11 cellular contexts compared by ENCODE assay signal in the genomic region with DNA sequence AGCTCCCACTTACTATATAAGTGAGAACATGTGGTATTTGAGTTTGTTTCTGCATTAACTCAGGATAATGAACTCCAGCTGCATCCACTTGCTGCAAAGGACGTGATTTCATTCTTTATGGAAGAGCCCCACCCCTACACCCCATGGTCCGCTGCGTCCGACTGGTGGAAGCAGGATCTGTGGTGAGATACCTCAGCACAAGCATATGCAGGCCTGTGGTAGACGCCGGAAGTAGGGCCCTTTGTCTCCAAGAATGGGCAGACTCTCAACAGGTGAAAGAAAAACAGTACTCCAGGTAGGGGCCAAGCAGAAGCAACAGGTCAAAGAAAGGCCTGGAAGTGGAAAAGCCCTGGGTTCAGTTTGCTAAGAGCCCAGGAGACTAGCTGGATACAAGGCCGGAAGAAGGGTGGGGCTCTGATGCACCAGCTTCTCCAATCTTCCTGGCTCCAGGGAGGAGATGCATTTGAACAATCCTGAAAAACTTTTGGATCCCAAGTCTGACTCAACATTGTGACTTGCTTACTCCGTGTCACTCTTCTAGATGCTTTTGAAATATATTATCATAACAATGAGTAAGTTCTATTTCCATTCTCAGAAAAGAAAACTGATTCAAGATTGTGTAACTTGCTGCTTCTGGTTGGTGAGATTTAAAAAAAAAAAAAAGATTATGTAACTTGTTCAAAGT. TPM values are rescaled to one million over a fixed set of nuclear protein-coding genes. Genes with fewer than 3 reads are reported as not detected.
DNase-seq lines count a peak whose midpoint lies in the region; ATAC-seq and TF ChIP-seq lines count a peak whose summit lies in the region.
"Had no signal": no experiment of that assay in that cellular context is flagged by ENCODE, and none has a peak within 500 bp of the region (broad histone marks: within the 10 kb centered on the region; RNA-seq: fewer than 3 reads in every experiment).

No MANE protein-coding gene starts in this region.

- H2AFZ ChIP-seq in trophoblast cell (ENCODE audit: insufficient read depth, low read length, poor library complexity) = no peak overlapping the region

- no peak overlapping the region for H4K8ac ChIP-seq in trophoblast cell (ENCODE audit: low read depth, low read length)

- peak overlapping the region; percentile 53 for H2BK12ac ChIP-seq in trophoblast cell (ENCODE audit: low read length)

- DNase-seq in EH (ENCODE audit: low read depth) (peak; percentile 95), NCI-H2107 (lab: John Stamatoyannopoulos, UW) (peak; percentile 68), coronary artery (ENCODE audit: low spot score) (peak; percentile 77), trophoblast cell (peak in 1 of 2 donors; percentile 73), NCI-H524 treated with DMSO at 0.1 percent for 48 hours (lab: John Stamatoyannopoulos, UW) (no peak)
- DNase-seq: NCI-H1930, substantia nigra had no signal

- no peak overlapping the region for H3K4ac ChIP-seq in trophoblast cell (ENCODE audit: low read depth, low read length)

- H4K12ac ChIP-seq in trophoblast cell (ENCODE audit: low read depth, low read length) = no peak overlapping the region

- H3K18ac ChIP-seq in trophoblast cell (ENCODE audit: low read length) = no peak overlapping the region

- no peak overlapping the region for H3K23ac ChIP-seq in trophoblast cell (ENCODE audit: low read length)

- H3K79me1 ChIP-seq in trophoblast cell (ENCODE audit: low read length) = peaks cover 7% of the 10 kb centered on the region

- peak overlapping the region; percentile 88 to 94 for H3K27ac ChIP-seq in coronary artery
- H3K27ac ChIP-seq in trophoblast cell (ENCODE audit: low read depth, low read length) = no peak overlapping the region

- H2BK5ac ChIP-seq in trophoblast cell (ENCODE audit: low read depth, low read length, poor library complexity) = no peak overlapping the region

- H3K79me2 ChIP-seq in trophoblast cell (ENCODE audit: control insufficient read depth, insufficient read depth, low read length, poor library complexity) = peaks cover 3% of the 10 kb centered on the region

- H2BK120ac ChIP-seq in trophoblast cell (ENCODE audit: insufficient read depth, low read length, poor library complexity) = no peak overlapping the region

- H3K4me2 ChIP-seq in trophoblast cell (ENCODE audit: low read length) = no peak overlapping the region

- no peak for ATAC-seq in HG02571 (IDR thresholded peaks at IDR 0.05; ENCODE audit: unreplicated experiment)
- ATAC-seq in HG03045 (IDR thresholded peaks at IDR 0.05; ENCODE audit: unreplicated experiment) = no peak
- ATAC-seq in GM18867 (IDR thresholded peaks at IDR 0.05; ENCODE audit: unreplicated experiment) = no peak
- ATAC-seq: mucosa of descending colon had no signal

- H3K9me3 ChIP-seq in trophoblast cell (ENCODE audit: insufficient read depth, low read depth, low read length) = peaks cover 4% of the 10 kb centered on the region
- H3K9me3 ChIP-seq: mucosa of descending colon had no signal

- H3K27me3 ChIP-seq in trophoblast cell (ENCODE audit: insufficient read depth, low read length) = no peaks in the 10 kb centered on the region

- H3K9ac ChIP-seq in trophoblast cell (ENCODE audit: low read length) = no peak overlapping the region

- H3K4me3 ChIP-seq in coronary artery (no peak overlapping the region), trophoblast cell (ENCODE audit: low read depth, low read length) (no peak overlapping the region)
- H3K4me3 ChIP-seq: mucosa of descending colon had no signal

- peak overlapping the region; percentile 22 for H4K91ac ChIP-seq in trophoblast cell (ENCODE audit: low read depth, low read length)

- no peak overlapping the region for H2AK5ac ChIP-seq in trophoblast cell (ENCODE audit: low read length)

- no peak overlapping the region for H3K14ac ChIP-seq in trophoblast cell (ENCODE audit: low read length)

- WGBS in trophoblast cell (ENCODE audit: extremely low coverage, insufficient coverage, insufficient read length) = no CpG with 5 or more reads among the region's 8 CpGs

- no peaks in the 10 kb centered on the region for H3K36me3 ChIP-seq in trophoblast cell (ENCODE audit: control insufficient read depth in 1 of 2, insufficient read depth in 2 of 2, low read length in 2 of 2)

- TF ChIP-seq CTCF in coronary artery (IDR thresholded peaks at IDR 0.05) = no peak

- peaks cover 0 to 3% of the 10 kb centered on the region in 2 experiments for H3K4me1 ChIP-seq in trophoblast cell (ENCODE audit: control insufficient read depth in 1 of 2, insufficient read depth in 2 of 2, low read length in 2 of 2)

RNA-seq across cellular contexts. Expression of a gene that starts 30.4 kb away (rescaled TPM):
- polyA plus RNA-seq in trophoblast cell (2013) = 11.1 and 12.7 TPM in 2 replicates

RNA-seq across cellular contexts. Expression of a gene that starts 45.9 kb away (rescaled TPM):
- 597 and 615 TPM in 2 replicates for polyA plus RNA-seq in trophoblast cell (2013)
